ENCODE assay signal across 16 cellular contexts in the genomic region with DNA sequence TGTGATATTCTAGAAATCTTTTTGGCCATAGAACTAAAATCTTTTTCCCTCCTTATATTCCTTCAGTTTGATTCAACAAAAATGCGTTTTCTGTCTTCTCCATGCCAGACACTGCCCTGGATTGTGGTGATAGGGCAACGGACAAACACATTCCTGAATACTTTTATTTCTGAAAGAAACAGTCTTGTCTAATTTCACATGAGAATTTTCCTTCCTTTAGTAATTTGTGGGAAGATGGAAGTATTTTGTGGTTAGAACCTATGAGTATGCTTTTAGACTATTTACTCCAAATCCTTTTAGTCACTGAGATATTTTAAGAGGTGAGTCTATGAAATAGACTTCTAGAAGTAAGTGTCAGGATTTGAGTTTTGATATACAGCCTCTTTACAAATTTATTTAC. TPM values are rescaled to one million over a fixed set of nuclear protein-coding genes. Genes with fewer than 3 reads are reported as not detected.
DNase-seq lines count a peak whose midpoint lies in the region; ATAC-seq and TF ChIP-seq lines count a peak whose summit lies in the region.
"Had no signal": no experiment of that assay in that cellular context is flagged by ENCODE, and none has a peak within 500 bp of the region (broad histone marks: within the 10 kb centered on the region; RNA-seq: fewer than 3 reads in every experiment).

No MANE protein-coding gene starts in this region.

- no peaks in the 10 kb centered on the region for H3K27me3 Mint-ChIP-seq in nephron progenitor cell (ENCODE audit: low read depth, poor library complexity)

- no peak overlapping the region for H3K4me3 ChIP-seq in choroid plexus epithelial cell (ENCODE audit: low read depth, low read length)
- H3K4me3 ChIP-seq: BLaER1 treated with 17β-estradiol and CSF1 and Interleukin-3, amounts not matched to agents 10 nM and 100 nM had no signal

- ATAC-seq in GM18502 (IDR thresholded peaks at IDR 0.05; ENCODE audit: poor library complexity, unreplicated experiment) = no peak
- no peak for ATAC-seq in HG03095 (IDR thresholded peaks at IDR 0.05; ENCODE audit: unreplicated experiment)
- no peak for ATAC-seq in HG02852 (IDR thresholded peaks at IDR 0.05; ENCODE audit: unreplicated experiment)
- ATAC-seq in GM19463 (IDR thresholded peaks at IDR 0.05; ENCODE audit: unreplicated experiment) = no peak
- ATAC-seq: activated T-cell treated with anti-CD3 and anti-CD28 coated beads, Interleukin-2, amount 50 U/mL, for 4 hours; stimulated activated effector memory CD8-positive, alpha-beta T cell treated with anti-CD3 and anti-CD28 coated beads, Interleukin-12 subunit alpha, Interleukin-12 subunit beta, amount 100 ng/mL, for 72 hours had no signal

- H3K36me3 Mint-ChIP-seq in nephron progenitor cell (ENCODE audit: low read depth) = peaks cover 22% of the 10 kb centered on the region
- H3K36me3 Mint-ChIP-seq: memory B cell; stimulated activated effector memory CD8-positive, alpha-beta T cell treated with anti-CD3 and anti-CD28 coated beads, Interleukin-12 subunit alpha, Interleukin-12 subunit beta, amount 100 ng/mL, for 72 hours had no signal

- H3K4me1 Mint-ChIP-seq in nephron progenitor cell = peaks cover 37% of the 10 kb centered on the region
- H3K4me1 Mint-ChIP-seq: memory B cell; stimulated activated effector memory CD8-positive, alpha-beta T cell treated with anti-CD3 and anti-CD28 coated beads, Interleukin-12 subunit alpha, Interleukin-12 subunit beta, amount 100 ng/mL, for 72 hours had no signal

- peak; percentile 42 for DNase-seq in AG08396 (ENCODE audit: low spot score)
- peak; percentile 96 for DNase-seq in LHCN-M2 (ENCODE audit: low read depth)
- peak; percentile 92 for DNase-seq in choroid plexus epithelial cell (ENCODE audit: low read depth)
- no peak for DNase-seq in nephron progenitor cell
- DNase-seq: activated CD4-positive, CD25-positive, alpha-beta regulatory T cell treated with anti-CD3 and anti-CD28 coated beads, Interleukin-2, amount 50 U/mL, for 72 hours; activated T-cell treated with anti-CD3 and anti-CD28 coated beads, Interleukin-2, amount 50 U/mL, for 4 hours; anterior cingulate cortex; NCI-H187 treated with DMSO at 0.1 percent for 48 hours; stimulated activated CD4-positive, alpha-beta T cell treated with anti-CD3 and anti-CD28 coated beads, Interleukin-2, amount 100 ng/mL, for 48 hours had no signal

- no peaks in the 10 kb centered on the region for H3K9me3 Mint-ChIP-seq in nephron progenitor cell
- H3K9me3 Mint-ChIP-seq: activated T-cell treated with anti-CD3 and anti-CD28 coated beads, Interleukin-2, amount 50 U/mL, for 4 hours; memory B cell had no signal

- H3K27ac Mint-ChIP-seq in nephron progenitor cell = peak overlapping the region; percentile 27
- H3K27ac Mint-ChIP-seq: memory B cell; stimulated activated effector memory CD8-positive, alpha-beta T cell treated with anti-CD3 and anti-CD28 coated beads, Interleukin-12 subunit alpha, Interleukin-12 subunit beta, amount 100 ng/mL, for 72 hours had no signal

- TF ChIP-seq CTCF in choroid plexus epithelial cell (conservative IDR thresholded peaks at IDR 0.05; ENCODE audit: low read depth, low read length) (no peak), nephron progenitor cell (IDR thresholded peaks at IDR 0.05) (no peak)

- no peak overlapping the region for H3K4me3 Mint-ChIP-seq in nephron progenitor cell
- H3K4me3 Mint-ChIP-seq: activated T-cell treated with anti-CD3 and anti-CD28 coated beads, Interleukin-2, amount 50 U/mL, for 4 hours; memory B cell; stimulated activated effector memory CD8-positive, alpha-beta T cell treated with anti-CD3 and anti-CD28 coated beads, Interleukin-12 subunit alpha, Interleukin-12 subunit beta, amount 100 ng/mL, for 72 hours had no signal

RNA-seq across cellular contexts. Expression of gene COL5A2, which starts 49.6 kb away (rescaled TPM):
- 187 TPM in 2 replicates for total RNA-seq in LHCN-M2 (2014; rRNA removed)
- 95.8 TPM for polyA plus RNA-seq in LHCN-M2 (2012)
